Comparison of ENCODE assay signal across 8 cellular contexts in genomic region chr1:44677201-44677520, GRCh38. TPM values are rescaled to one million over a fixed set of nuclear protein-coding genes. Genes with fewer than 3 reads are reported as not detected.
A peak's percentile ranks its signal among the peaks of the same experiment; 100 is the strongest.
DNase-seq lines count a peak whose midpoint lies in the region; ATAC-seq and TF ChIP-seq lines count a peak whose summit lies in the region.

No MANE protein-coding gene starts in this region.

- peak overlapping the region; percentile 20; the same call in 1 of the 2 replicates for H3K4me3 ChIP-seq in ACC112 (ENCODE audit: low read depth, low read length)
- no peak overlapping the region for H3K4me3 ChIP-seq in GM12875 (ENCODE audit: low read depth, low read length)
- no peak overlapping the region for H3K4me3 ChIP-seq in Panc1 (ENCODE audit: low read depth in 2 of 2, low read length in 2 of 2)
- H3K4me3 ChIP-seq in fibroblast of villous mesenchyme (ENCODE audit: low read depth, low read length): no peak overlapping the region
- H3K4me3 ChIP-seq in upper lobe of right lung: no peak overlapping the region
- H3K4me3 ChIP-seq in coronary artery: no peak overlapping the region

- TF ChIP-seq CTCF in GM12875 (IDR thresholded peaks at IDR 0.05; ENCODE audit: borderline replicate concordance, insufficient read depth, low read depth, low read length) (peak; percentile 53; the same call in 1 of the 2 replicates), Panc1 (IDR thresholded peaks at IDR 0.05) (peak; percentile 75; the same call in 1 of the 2 replicates), fibroblast of villous mesenchyme (IDR thresholded peaks at IDR 0.05; ENCODE audit: insufficient read depth, low read depth, low read length) (peak; percentile 63), upper lobe of right lung (IDR thresholded peaks at IDR 0.05) (peak; percentile 52), coronary artery (IDR thresholded peaks at IDR 0.05) (no peak)

- H3K27ac ChIP-seq in ACC112 (ENCODE audit: low read depth, low read length) (peak overlapping the region; percentile 53; the same call in 1 of the 2 replicates), Panc1 (ENCODE audit: low read length) (no peak overlapping the region), upper lobe of right lung (peak overlapping the region; percentile 97), coronary artery (peak overlapping the region in 1 of 2 donors; percentile 43)

- H3K27me3 ChIP-seq in ACC112 (ENCODE audit: insufficient read depth, low read length): no peaks in the 10 kb centered on the region
- H3K27me3 ChIP-seq in Panc1 (ENCODE audit: control insufficient read depth, insufficient read depth, low read length): no peaks in the 10 kb centered on the region
- no peaks in the 10 kb centered on the region for H3K27me3 ChIP-seq in upper lobe of right lung

- no peaks in the 10 kb centered on the region for H3K79me2 ChIP-seq in ACC112 (ENCODE audit: control insufficient read depth, insufficient read depth, low read length, unreplicated experiment)

- H3K36me3 ChIP-seq in ACC112 (ENCODE audit: insufficient read depth, low read length): no peaks in the 10 kb centered on the region
- no peaks in the 10 kb centered on the region for H3K36me3 ChIP-seq in Panc1 (ENCODE audit: control insufficient read depth, insufficient read depth, low read length)
- H3K36me3 ChIP-seq in upper lobe of right lung: no peaks in the 10 kb centered on the region

- no peak for ATAC-seq in Panc1
- ATAC-seq in upper lobe of right lung: no peak
- no peak for ATAC-seq in HG02884 (IDR thresholded peaks at IDR 0.05; ENCODE audit: unreplicated experiment)

- CTCF ChIA-PET in Panc1 (lab: Charles Lee): no interaction called here

- POLR2A ChIA-PET in Panc1 (lab: Charles Lee): no interaction called here

- BruUV-seq in Panc1 (replicated peaks; lab: Mats Ljungman, UMichigan): no TSS peak

- no peaks in the 10 kb centered on the region for H3K9me3 ChIP-seq in Panc1 (ENCODE audit: control insufficient read depth, insufficient read depth, low read depth, low read length)
- H3K9me3 ChIP-seq in upper lobe of right lung: no peaks in the 10 kb centered on the region

- H3K4me1 ChIP-seq in ACC112 (ENCODE audit: control insufficient read depth, insufficient read depth, low read length, unreplicated experiment) (peaks cover 35% of the 10 kb centered on the region), Panc1 (ENCODE audit: control insufficient read depth, insufficient read depth, low read length) (peaks cover 23% of the 10 kb centered on the region), upper lobe of right lung (peaks cover 35% of the 10 kb centered on the region)

- intact Hi-C loops in Panc1 (cut with micrococcal nuclease; ENCODE audit: unreplicated experiment) (no loop called here), upper lobe of right lung (cut with DNase I) (no loop called here)

- in situ Hi-C loops in Panc1 (cut with HindIII; ENCODE audit: low pct_unique_long_range_greater_than_20kb, low sequenced_read_pairs): no loop called here

- DNase-seq in Panc1 (ENCODE audit: low read depth, low spot score) (no peak), fibroblast of villous mesenchyme (ENCODE audit: low read depth) (peak; percentile 65), upper lobe of right lung (peak; percentile 6), coronary artery (ENCODE audit: low spot score) (no peak), HPDE6-E6E7 (ENCODE audit: extremely low spot score) (no peak)

- H2AFZ ChIP-seq in ACC112 (ENCODE audit: low read length, unreplicated experiment): no peak overlapping the region

RNA-seq across cellular contexts. Expression of gene ARMH1, which starts 2.6 kb away (rescaled TPM):
- total RNA-seq in Panc1 (2021; ENCODE audit: unreplicated experiment): 2.8 TPM
- 4.5 TPM for polyA plus RNA-seq in Panc1 (2012; ENCODE audit: insufficient read length)
- 0.32 and 0.43 TPM in 2 replicates for total RNA-seq in fibroblast of villous mesenchyme
- total RNA-seq in upper lobe of right lung: 5.9 TPM

RNA-seq across cellular contexts. Expression of gene TMEM53, which starts 2.9 kb away (rescaled TPM):
- total RNA-seq in Panc1 (2021; ENCODE audit: unreplicated experiment): 22.9 TPM
- polyA plus RNA-seq in Panc1 (2012; ENCODE audit: insufficient read length): 47.9 TPM
- 6.4 and 7.3 TPM in 2 replicates for total RNA-seq in fibroblast of villous mesenchyme
- 13.9 TPM for total RNA-seq in upper lobe of right lung

RNA-seq across cellular contexts. Expression of gene RNU5D-1, which starts 53.8 kb away (rescaled TPM):
- total RNA-seq in Panc1 (2021; ENCODE audit: unreplicated experiment) (not detected), fibroblast of villous mesenchyme (not detected in 2 replicates), upper lobe of right lung (not detected)
- not detected for polyA plus RNA-seq in Panc1 (2012; ENCODE audit: insufficient read length)

Comparison
In these comparisons a context has a peak if more than half of its experiments do, and no peak if none do; other contexts are left out.
1. DNase-seq: peak in fibroblast of villous mesenchyme (single experiment) and upper lobe of right lung (single experiment); none in Panc1 (single experiment), coronary artery (single experiment) and HPDE6-E6E7 (single experiment).